Comparison of ENCODE assay signal across 1 cellular context in the genomic region with DNA sequence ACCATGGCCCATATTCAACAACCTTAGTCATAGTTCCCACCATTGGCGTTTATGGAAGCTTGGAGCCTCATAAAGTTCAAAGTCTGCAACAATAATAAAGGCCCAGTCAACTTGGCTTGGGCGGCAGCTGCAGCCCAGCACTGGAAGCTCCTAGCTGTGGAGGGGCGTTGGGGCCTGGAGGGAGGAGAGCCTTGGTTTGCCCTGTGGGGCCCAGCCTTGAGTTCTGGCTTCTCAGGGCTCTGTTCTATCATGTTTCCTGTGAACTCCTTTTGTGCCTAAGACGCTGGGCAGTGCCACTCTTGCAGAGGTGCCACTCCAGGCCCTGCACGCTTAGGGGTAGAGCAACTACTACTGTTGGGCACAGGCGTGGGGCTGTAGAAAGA.
TF ChIP-seq lines count a peak whose summit lies in the region.

No MANE protein-coding gene starts in this region.

TF ChIP-seq in H1, 55 proteins besides CTCF, POLR2A, EP300 and RAD21 (continued from another document):
- TF ChIP-seq CTBP2 (IDR thresholded peaks at IDR 0.05; ENCODE audit: borderline replicate concordance, insufficient read depth, insufficient read length, low read length) (no peak), SIX5 (IDR thresholded peaks at IDR 0.05; ENCODE audit: low read depth, low read length) (no peak), KDM1A (IDR thresholded peaks at IDR 0.05; ENCODE audit: borderline replicate concordance, low read length) (no peak), RXRA (IDR thresholded peaks at IDR 0.05; ENCODE audit: insufficient read depth, low read depth, low read length) (no peak), GABPA (IDR thresholded peaks at IDR 0.05; ENCODE audit: borderline replicate concordance, insufficient read depth, low read length) (no peak), CEBPB (IDR thresholded peaks at IDR 0.05; ENCODE audit: low read depth, low read length) (no peak), TAF7 (optimal IDR thresholded peaks at IDR 0.05; ENCODE audit: borderline replicate concordance, low read depth, low read length) (no peak), SP4 (IDR thresholded peaks at IDR 0.05; ENCODE audit: low read length) (no peak), TAF1 (IDR thresholded peaks at IDR 0.05; ENCODE audit: low read depth, low read length) (no peak), TCF12 (IDR thresholded peaks at IDR 0.05; ENCODE audit: low read depth, low read length) (no peak), SAP30 (IDR thresholded peaks at IDR 0.05; ENCODE audit: insufficient read depth, insufficient replicate concordance, low read length) (no peak), CHD2 (IDR thresholded peaks at IDR 0.05; ENCODE audit: low read length) (no peak)
- TF ChIP-seq, protein P1, sequence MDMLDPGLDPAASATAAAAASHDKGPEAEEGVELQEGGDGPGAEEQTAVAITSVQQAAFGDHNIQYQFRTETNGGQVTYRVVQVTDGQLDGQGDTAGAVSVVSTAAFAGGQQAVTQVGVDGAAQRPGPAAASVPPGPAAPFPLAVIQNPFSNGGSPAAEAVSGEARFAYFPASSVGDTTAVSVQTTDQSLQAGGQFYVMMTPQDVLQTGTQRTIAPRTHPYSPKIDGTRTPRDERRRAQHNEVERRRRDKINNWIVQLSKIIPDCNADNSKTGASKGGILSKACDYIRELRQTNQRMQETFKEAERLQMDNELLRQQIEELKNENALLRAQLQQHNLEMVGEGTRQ (IDR thresholded peaks at IDR 0.05; ENCODE audit: low read length) = no peak
- TF ChIP-seq, protein P2, sequence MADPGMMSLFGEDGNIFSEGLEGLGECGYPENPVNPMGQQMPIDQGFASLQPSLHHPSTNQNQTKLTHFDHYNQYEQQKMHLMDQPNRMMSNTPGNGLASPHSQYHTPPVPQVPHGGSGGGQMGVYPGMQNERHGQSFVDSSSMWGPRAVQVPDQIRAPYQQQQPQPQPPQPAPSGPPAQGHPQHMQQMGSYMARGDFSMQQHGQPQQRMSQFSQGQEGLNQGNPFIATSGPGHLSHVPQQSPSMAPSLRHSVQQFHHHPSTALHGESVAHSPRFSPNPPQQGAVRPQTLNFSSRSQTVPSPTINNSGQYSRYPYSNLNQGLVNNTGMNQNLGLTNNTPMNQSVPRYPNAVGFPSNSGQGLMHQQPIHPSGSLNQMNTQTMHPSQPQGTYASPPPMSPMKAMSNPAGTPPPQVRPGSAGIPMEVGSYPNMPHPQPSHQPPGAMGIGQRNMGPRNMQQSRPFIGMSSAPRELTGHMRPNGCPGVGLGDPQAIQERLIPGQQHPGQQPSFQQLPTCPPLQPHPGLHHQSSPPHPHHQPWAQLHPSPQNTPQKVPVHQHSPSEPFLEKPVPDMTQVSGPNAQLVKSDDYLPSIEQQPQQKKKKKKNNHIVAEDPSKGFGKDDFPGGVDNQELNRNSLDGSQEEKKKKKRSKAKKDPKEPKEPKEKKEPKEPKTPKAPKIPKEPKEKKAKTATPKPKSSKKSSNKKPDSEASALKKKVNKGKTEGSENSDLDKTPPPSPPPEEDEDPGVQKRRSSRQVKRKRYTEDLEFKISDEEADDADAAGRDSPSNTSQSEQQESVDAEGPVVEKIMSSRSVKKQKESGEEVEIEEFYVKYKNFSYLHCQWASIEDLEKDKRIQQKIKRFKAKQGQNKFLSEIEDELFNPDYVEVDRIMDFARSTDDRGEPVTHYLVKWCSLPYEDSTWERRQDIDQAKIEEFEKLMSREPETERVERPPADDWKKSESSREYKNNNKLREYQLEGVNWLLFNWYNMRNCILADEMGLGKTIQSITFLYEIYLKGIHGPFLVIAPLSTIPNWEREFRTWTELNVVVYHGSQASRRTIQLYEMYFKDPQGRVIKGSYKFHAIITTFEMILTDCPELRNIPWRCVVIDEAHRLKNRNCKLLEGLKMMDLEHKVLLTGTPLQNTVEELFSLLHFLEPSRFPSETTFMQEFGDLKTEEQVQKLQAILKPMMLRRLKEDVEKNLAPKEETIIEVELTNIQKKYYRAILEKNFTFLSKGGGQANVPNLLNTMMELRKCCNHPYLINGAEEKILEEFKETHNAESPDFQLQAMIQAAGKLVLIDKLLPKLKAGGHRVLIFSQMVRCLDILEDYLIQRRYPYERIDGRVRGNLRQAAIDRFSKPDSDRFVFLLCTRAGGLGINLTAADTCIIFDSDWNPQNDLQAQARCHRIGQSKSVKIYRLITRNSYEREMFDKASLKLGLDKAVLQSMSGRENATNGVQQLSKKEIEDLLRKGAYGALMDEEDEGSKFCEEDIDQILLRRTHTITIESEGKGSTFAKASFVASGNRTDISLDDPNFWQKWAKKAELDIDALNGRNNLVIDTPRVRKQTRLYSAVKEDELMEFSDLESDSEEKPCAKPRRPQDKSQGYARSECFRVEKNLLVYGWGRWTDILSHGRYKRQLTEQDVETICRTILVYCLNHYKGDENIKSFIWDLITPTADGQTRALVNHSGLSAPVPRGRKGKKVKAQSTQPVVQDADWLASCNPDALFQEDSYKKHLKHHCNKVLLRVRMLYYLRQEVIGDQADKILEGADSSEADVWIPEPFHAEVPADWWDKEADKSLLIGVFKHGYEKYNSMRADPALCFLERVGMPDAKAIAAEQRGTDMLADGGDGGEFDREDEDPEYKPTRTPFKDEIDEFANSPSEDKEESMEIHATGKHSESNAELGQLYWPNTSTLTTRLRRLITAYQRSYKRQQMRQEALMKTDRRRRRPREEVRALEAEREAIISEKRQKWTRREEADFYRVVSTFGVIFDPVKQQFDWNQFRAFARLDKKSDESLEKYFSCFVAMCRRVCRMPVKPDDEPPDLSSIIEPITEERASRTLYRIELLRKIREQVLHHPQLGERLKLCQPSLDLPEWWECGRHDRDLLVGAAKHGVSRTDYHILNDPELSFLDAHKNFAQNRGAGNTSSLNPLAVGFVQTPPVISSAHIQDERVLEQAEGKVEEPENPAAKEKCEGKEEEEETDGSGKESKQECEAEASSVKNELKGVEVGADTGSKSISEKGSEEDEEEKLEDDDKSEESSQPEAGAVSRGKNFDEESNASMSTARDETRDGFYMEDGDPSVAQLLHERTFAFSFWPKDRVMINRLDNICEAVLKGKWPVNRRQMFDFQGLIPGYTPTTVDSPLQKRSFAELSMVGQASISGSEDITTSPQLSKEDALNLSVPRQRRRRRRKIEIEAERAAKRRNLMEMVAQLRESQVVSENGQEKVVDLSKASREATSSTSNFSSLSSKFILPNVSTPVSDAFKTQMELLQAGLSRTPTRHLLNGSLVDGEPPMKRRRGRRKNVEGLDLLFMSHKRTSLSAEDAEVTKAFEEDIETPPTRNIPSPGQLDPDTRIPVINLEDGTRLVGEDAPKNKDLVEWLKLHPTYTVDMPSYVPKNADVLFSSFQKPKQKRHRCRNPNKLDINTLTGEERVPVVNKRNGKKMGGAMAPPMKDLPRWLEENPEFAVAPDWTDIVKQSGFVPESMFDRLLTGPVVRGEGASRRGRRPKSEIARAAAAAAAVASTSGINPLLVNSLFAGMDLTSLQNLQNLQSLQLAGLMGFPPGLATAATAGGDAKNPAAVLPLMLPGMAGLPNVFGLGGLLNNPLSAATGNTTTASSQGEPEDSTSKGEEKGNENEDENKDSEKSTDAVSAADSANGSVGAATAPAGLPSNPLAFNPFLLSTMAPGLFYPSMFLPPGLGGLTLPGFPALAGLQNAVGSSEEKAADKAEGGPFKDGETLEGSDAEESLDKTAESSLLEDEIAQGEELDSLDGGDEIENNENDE (IDR thresholded peaks at IDR 0.05; ENCODE audit: insufficient replicate concordance, low read length) = no peak
